ENCODE assay signal across 25 cellular contexts in the genomic region with DNA sequence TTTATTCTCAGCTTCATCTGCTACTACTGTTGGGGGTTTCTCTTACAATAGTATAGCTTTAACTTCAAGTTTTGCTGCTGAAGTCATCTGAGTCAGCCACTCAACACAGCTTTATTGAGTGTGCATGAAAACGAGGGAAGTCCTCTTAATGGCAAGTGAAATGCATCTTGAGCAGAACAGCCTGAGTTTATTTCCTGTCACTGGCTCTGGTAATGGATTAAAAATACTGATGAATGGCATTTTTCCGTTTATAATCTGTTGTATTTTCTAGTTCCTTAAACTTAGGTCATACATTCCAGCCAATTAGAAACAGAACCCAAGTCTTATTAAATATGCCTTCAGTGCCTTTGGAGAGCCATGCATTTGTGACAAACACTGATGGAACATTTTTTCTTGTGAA.
"Had no signal": no experiment of that assay in that cellular context is flagged by ENCODE, and none has a peak within 500 bp of the region (broad histone marks: within the 10 kb centered on the region; RNA-seq: fewer than 3 reads in every experiment).

No MANE protein-coding gene starts in this region.

- H3K9me3 ChIP-seq: left ventricle myocardium inferior, sigmoid colon, stomach, suprapubic skin, tibial nerve had no signal

- DNase-seq: activated CD4-positive, alpha-beta T cell treated with anti-CD3 and anti-CD28 coated beads for 4 hours; activated CD4-positive, alpha-beta T cell treated with anti-CD3 and anti-CD28 coated beads, Interleukin-2, amount 50 U/mL, for 48 hours; activated CD4-positive, CD25-positive, alpha-beta regulatory T cell; activated CD8-positive, alpha-beta memory T cell treated with anti-CD3 and anti-CD28 coated beads, Interleukin-2, amount 50 U/mL, for 48 hours; activated naive CD4-positive, alpha-beta T cell; activated T-cell treated with anti-CD3 and anti-CD28 coated beads, Interleukin-2, amount 50 U/mL, for 4 hours; cortex of kidney; effector CD4-positive, alpha-beta T cell; glutamatergic neuron; hippocampal formation; kidney glomerular epithelial cell; left ventricle myocardium inferior; naive thymus-derived CD4-positive, alpha-beta T cell; posterior cingulate gyrus; sigmoid colon; stimulated activated CD4-positive, alpha-beta T cell treated with anti-CD3 and anti-CD28 coated beads, Interleukin-15, amount 100 ng/mL, for 24 hours; stomach had no signal

- FAIRE-seq: astrocyte, bronchial epithelial cell, frontal cortex had no signal

- H3K4me3 ChIP-seq: left ventricle myocardium inferior, neural progenitor cell, sigmoid colon, smooth muscle cell, stomach, suprapubic skin, tibial nerve had no signal

- H3K27me3 ChIP-seq: neural progenitor cell, sigmoid colon, stomach, suprapubic skin, tibial nerve had no signal

- H3K4me1 ChIP-seq: left ventricle myocardium inferior, sigmoid colon, stomach, suprapubic skin had no signal

- ATAC-seq: activated T-cell treated with anti-CD3 and anti-CD28 coated beads, Interleukin-2, amount 50 U/mL, for 4 hours; naive thymus-derived CD4-positive, alpha-beta T cell; stimulated activated memory B cell treated with anti-CD40 and anti-IgM and Interleukin-4, amounts not matched to agents 10 μg/mL and 1 μg/mL and 100 μg/mL, for 72 hours had no signal

- H3K27ac ChIP-seq: left ventricle myocardium inferior, neural progenitor cell, sigmoid colon, stomach, suprapubic skin, tibial nerve had no signal

- H3K36me3 ChIP-seq: left ventricle myocardium inferior, neural progenitor cell, sigmoid colon, stomach, suprapubic skin, tibial nerve had no signal

- H3K4me2 ChIP-seq: neural progenitor cell, smooth muscle cell had no signal

- H2AFZ ChIP-seq: neural progenitor cell had no signal

- H3K9ac ChIP-seq: neural progenitor cell had no signal
